ENCODE assay signal across 16 cellular contexts in genomic region chr14:104697317-104697703, GRCh38. TPM values are rescaled to one million over a fixed set of nuclear protein-coding genes. Genes with fewer than 3 reads are reported as not detected.
DNase-seq lines count a peak whose midpoint lies in the region; ATAC-seq, FAIRE-seq and TF ChIP-seq lines count a peak whose summit lies in the region.
"Had no signal": no experiment of that assay in that cellular context is flagged by ENCODE, and none has a peak within 500 bp of the region (broad histone marks: within the 10 kb centered on the region; RNA-seq: fewer than 3 reads in every experiment).

No MANE protein-coding gene starts in this region.

- TF ChIP-seq RAD21 in A549 (conservative IDR thresholded peaks at IDR 0.05 in 1 of 2, IDR thresholded peaks at IDR 0.05 in 1 of 2): no peak

- H3K9me3 ChIP-seq in A549 (no peaks in the 10 kb centered on the region), HEK293 (ENCODE audit: control insufficient read depth, insufficient read depth, low read depth, low read length) (no peaks in the 10 kb centered on the region)
- no peaks in the 10 kb centered on the region for H3K9me3 ChIP-seq in effector memory CD4-positive, alpha-beta T cell (ENCODE audit: control insufficient read depth, low read length)
- H3K9me3 ChIP-seq: gastrocnemius medialis, SK-N-SH had no signal

- no peak for TF ChIP-seq POLR2A in A549 (IDR thresholded peaks at IDR 0.05; ENCODE audit: low read length)

- peaks cover 0 to 43% of the 10 kb centered on the region in 2 experiments; a peak in 1 of 3 replicates for H3K36me3 ChIP-seq in HEK293 (ENCODE audit: control insufficient read depth in 2 of 2, insufficient read depth in 1 of 2, low read length in 2 of 2)
- H3K36me3 ChIP-seq in effector memory CD4-positive, alpha-beta T cell (ENCODE audit: control insufficient read depth, insufficient read depth, low read length): peaks cover 12% of the 10 kb centered on the region
- H3K36me3 ChIP-seq: gastrocnemius medialis had no signal

- H3K9me3 Mint-ChIP-seq in osteocyte (ENCODE audit: unreplicated experiment): no peaks in the 10 kb centered on the region
- H3K9me3 Mint-ChIP-seq in activated T-cell treated with anti-CD3 and anti-CD28 coated beads, Interleukin-2, amount 50 U/mL, for 72 hours: no peaks in the 10 kb centered on the region
- H3K9me3 Mint-ChIP-seq in stimulated activated effector memory CD8-positive, alpha-beta T cell treated with anti-CD3 and anti-CD28 coated beads, Interleukin-12 subunit alpha, Interleukin-12 subunit beta, amount 100 ng/mL, for 72 hours: no peaks in the 10 kb centered on the region

- H3K4me3 Mint-ChIP-seq in osteocyte (ENCODE audit: unreplicated experiment): no peak overlapping the region
- no peak overlapping the region for H3K4me3 Mint-ChIP-seq in activated T-cell treated with anti-CD3 and anti-CD28 coated beads, Interleukin-2, amount 50 U/mL, for 72 hours
- no peak overlapping the region for H3K4me3 Mint-ChIP-seq in stimulated activated effector memory CD8-positive, alpha-beta T cell treated with anti-CD3 and anti-CD28 coated beads, Interleukin-12 subunit alpha, Interleukin-12 subunit beta, amount 100 ng/mL, for 72 hours

- no peak for FAIRE-seq in A549 (lab: Jason Lieb, UNC)
- FAIRE-seq: GM18507 had no signal

- CTCF ChIA-PET in A549 (lab: Yijun Ruan, JAX) (interaction anchor here (1.3 to 13.1 kb wide), 10 partner anchors 8 to 620 kb away, joined by 3 to 143 read pairs (median 7); partner anchors contain the start of gene ADSS1), HEK293 (lab: Yijun Ruan, JAX) (no interaction called here)

- peak in 1 of 2 experiments; percentile 3; a peak in 3 of 6 replicates for ATAC-seq in A549
- no peak for ATAC-seq in activated T-cell treated with anti-CD3 and anti-CD28 coated beads, Interleukin-2, amount 50 U/mL, for 72 hours (replicated peaks in 1 of 2)
- no peak for ATAC-seq in stimulated activated effector memory CD8-positive, alpha-beta T cell treated with anti-CD3 and anti-CD28 coated beads, Interleukin-12 subunit alpha, Interleukin-12 subunit beta, amount 100 ng/mL, for 72 hours
- no peak for ATAC-seq in GM21360 (IDR thresholded peaks at IDR 0.05; ENCODE audit: unreplicated experiment)
- ATAC-seq: gastrocnemius medialis had no signal

- H3K27me3 Mint-ChIP-seq in osteocyte (ENCODE audit: unreplicated experiment): no peaks in the 10 kb centered on the region
- H3K27me3 Mint-ChIP-seq in activated T-cell treated with anti-CD3 and anti-CD28 coated beads, Interleukin-2, amount 50 U/mL, for 72 hours (ENCODE audit: low read depth): no peaks in the 10 kb centered on the region

- no peak for TF ChIP-seq CTCF in A549 (IDR thresholded peaks at IDR 0.05)
- no peak for TF ChIP-seq CTCF in HEK293 (tag by site-specific recombination; IDR thresholded peaks at IDR 0.05)
- TF ChIP-seq CTCF in osteocyte (IDR thresholded peaks at IDR 0.05): no peak

- peak overlapping the region; percentile 76 for H3K4me2 ChIP-seq in A549
- H3K4me2 ChIP-seq: SK-N-SH had no signal

- DNase-seq in A549 (ENCODE audit: low read depth in 1 of 2, low spot score in 1 of 2): no peak
- DNase-seq in effector memory CD4-positive, alpha-beta T cell: no peak
- DNase-seq in osteocyte (ENCODE audit: extremely low spot score, unreplicated experiment): no peak
- no peak for DNase-seq in stimulated activated CD4-positive, alpha-beta T cell treated with anti-CD3 and anti-CD28 coated beads, Interleukin-4, amount 100 ng/mL, for 24 hours
- DNase-seq in activated T-cell treated with anti-CD3 and anti-CD28 coated beads, Interleukin-2, amount 50 U/mL, for 72 hours: no peak
- no peak for DNase-seq in stimulated activated effector memory CD8-positive, alpha-beta T cell treated with anti-CD3 and anti-CD28 coated beads, Interleukin-12 subunit alpha, Interleukin-12 subunit beta, amount 100 ng/mL, for 72 hours (ENCODE audit: low spot score in 2 of 2)
- DNase-seq: activated CD8-positive, alpha-beta memory T cell treated with anti-CD3 and anti-CD28 coated beads for 24 hours; activated gamma-delta T cell treated with Interleukin-2 at 50 U/mL for 16 hours; effector CD8-positive, alpha-beta T cell; gastrocnemius medialis; NCI-H187; NCI-H524; SK-N-SH had no signal

- H3K4me3 ChIP-seq in A549 (no peak overlapping the region), HEK293 (ENCODE audit: low read depth, low read length) (no peak overlapping the region)
- no peak overlapping the region for H3K4me3 ChIP-seq in effector memory CD4-positive, alpha-beta T cell (ENCODE audit: insufficient read depth, low read depth, low read length, poor library complexity, severe bottlenecking)
- H3K4me3 ChIP-seq: gastrocnemius medialis had no signal

- POLR2A ChIA-PET in A549 (lab: Yijun Ruan, JAX) (interaction anchor here (0.9 to 1.0 kb wide), 2 partner anchors 9 to 15 kb away, joined by 3 read pairs; no protein-coding TSS in a partner anchor), HEK293 (lab: Yijun Ruan, JAX) (no interaction called here)

- TF ChIP-seq EP300 in A549 (IDR thresholded peaks at IDR 0.05): no peak

- H3K27ac Mint-ChIP-seq in osteocyte (ENCODE audit: unreplicated experiment): peak overlapping the region; percentile 68
- H3K27ac Mint-ChIP-seq in activated T-cell treated with anti-CD3 and anti-CD28 coated beads, Interleukin-2, amount 50 U/mL, for 72 hours: no peak overlapping the region
- no peak overlapping the region for H3K27ac Mint-ChIP-seq in stimulated activated effector memory CD8-positive, alpha-beta T cell treated with anti-CD3 and anti-CD28 coated beads, Interleukin-12 subunit alpha, Interleukin-12 subunit beta, amount 100 ng/mL, for 72 hours

- peaks cover 4% of the 10 kb centered on the region for H3K36me3 Mint-ChIP-seq in osteocyte (ENCODE audit: unreplicated experiment)
- H3K36me3 Mint-ChIP-seq in activated T-cell treated with anti-CD3 and anti-CD28 coated beads, Interleukin-2, amount 50 U/mL, for 72 hours (ENCODE audit: insufficient read depth in 2 of 2): no peaks in the 10 kb centered on the region
- peaks cover 13% of the 10 kb centered on the region for H3K36me3 Mint-ChIP-seq in stimulated activated effector memory CD8-positive, alpha-beta T cell treated with anti-CD3 and anti-CD28 coated beads, Interleukin-12 subunit alpha, Interleukin-12 subunit beta, amount 100 ng/mL, for 72 hours

- peaks cover 57% of the 10 kb centered on the region for H3K4me1 Mint-ChIP-seq in osteocyte (ENCODE audit: unreplicated experiment)
- H3K4me1 Mint-ChIP-seq in activated T-cell treated with anti-CD3 and anti-CD28 coated beads, Interleukin-2, amount 50 U/mL, for 72 hours (ENCODE audit: low read depth): peaks cover 27% of the 10 kb centered on the region
- H3K4me1 Mint-ChIP-seq in stimulated activated effector memory CD8-positive, alpha-beta T cell treated with anti-CD3 and anti-CD28 coated beads, Interleukin-12 subunit alpha, Interleukin-12 subunit beta, amount 100 ng/mL, for 72 hours: peaks cover 24% of the 10 kb centered on the region

- H3K4me1 ChIP-seq in A549 (peaks cover 77% of the 10 kb centered on the region), HEK293 (ENCODE audit: control insufficient read depth, insufficient read depth, low read length) (no peaks in the 10 kb centered on the region)
- peaks cover 42% of the 10 kb centered on the region for H3K4me1 ChIP-seq in effector memory CD4-positive, alpha-beta T cell (ENCODE audit: control insufficient read depth, insufficient read depth, low read length, poor library complexity, severe bottlenecking)

- WGBS in A549 (ENCODE audit: missing lambda C conversion rate): 82% methylated on average over 2 of the region's 10 CpGs

- peak overlapping the region; percentile 60 to 98 for H3K27ac ChIP-seq in A549
- 0 out of 2 replicates have a peak overlapping the region, but pooled peaks have one; percentile 9 for H3K27ac ChIP-seq in HEK293 (ENCODE audit: extremely low read depth, low read depth, low read length)
- peak overlapping the region; percentile 21 for H3K27ac ChIP-seq in effector memory CD4-positive, alpha-beta T cell (ENCODE audit: insufficient read depth, low read length, poor library complexity, severe bottlenecking)

- H3K27me3 ChIP-seq in effector memory CD4-positive, alpha-beta T cell (replicated peaks; ENCODE audit: control insufficient read depth, insufficient read depth, low read length, poor library complexity, severe bottlenecking): no peaks in the 10 kb centered on the region
- H3K27me3 ChIP-seq: gastrocnemius medialis had no signal

TF ChIP-seq in A549, 52 proteins besides CTCF, POLR2A, EP300 and RAD21 (continues in another document):
- no peak for TF ChIP-seq FOSB (CRISPR knock-in tag; IDR thresholded peaks at IDR 0.05)

RNA-seq across cellular contexts. Expression of gene INF2, which starts 7.9 kb away (rescaled TPM):
- polyA plus RNA-seq in A549 (2011; rRNA removed): 23.6 and 24.7 TPM in 2 replicates
- 68.4 and 94.0 TPM in 2 replicates for polyA plus RNA-seq in A549 (2012; cell fraction: cytosol; rRNA removed)
- 224 and 375 TPM in 2 replicates for polyA plus RNA-seq in A549 (2012; cell fraction: nucleus; rRNA removed)
- 71.2 to 76.6 TPM (median 72.0 TPM) in 3 replicates for polyA plus RNA-seq in A549 (2017; fragmentation: RNase III; extraction: RNeasy Plus Mini Kit Qiagen cat#74134 plus additional on column Dnase treatment)
- polyA minus RNA-seq in A549 (2011; rRNA and poly(A)+ RNA removed): 19.6 and 27.7 TPM in 2 replicates
- total RNA-seq in osteocyte: 124 and 130 TPM in 2 replicates
- 10 to 100 TPM; 37.6 to 38.8 TPM for total RNA-seq in activated T-cell treated with anti-CD3 and anti-CD28 coated beads, Interleukin-2, amount 50 U/mL, for 72 hours

RNA-seq across cellular contexts. Expression of gene ADSS1, which starts 26.7 kb away (rescaled TPM):
- 8.8 and 10.1 TPM in 2 replicates for polyA plus RNA-seq in A549 (2011; rRNA removed)
- polyA plus RNA-seq in A549 (2012; cell fraction: cytosol; rRNA removed): 6.0 and 6.2 TPM in 2 replicates
- 17.9 and 19.6 TPM in 2 replicates for polyA plus RNA-seq in A549 (2012; cell fraction: nucleus; rRNA removed)
- 6.2 to 8.3 TPM (median 7.4 TPM) in 3 replicates for polyA plus RNA-seq in A549 (2017; fragmentation: RNase III; extraction: RNeasy Plus Mini Kit Qiagen cat#74134 plus additional on column Dnase treatment)
- polyA minus RNA-seq in A549 (2011; rRNA and poly(A)+ RNA removed): 6.5 and 9.5 TPM in 2 replicates
- total RNA-seq in osteocyte: 3.7 and 4.5 TPM in 2 replicates
- total RNA-seq in activated T-cell treated with anti-CD3 and anti-CD28 coated beads, Interleukin-2, amount 50 U/mL, for 72 hours: 1 to 10 TPM; 4.6 to 6.1 TPM

RNA-seq across cellular contexts. Expression of gene SIVA1, which starts 55.6 kb away (rescaled TPM):
- polyA plus RNA-seq in A549 (2011; rRNA removed) (90.0 and 94.2 TPM in 2 replicates), A549 (2017; fragmentation: RNase III; extraction: RNeasy Plus Mini Kit Qiagen cat#74134 plus additional on column Dnase treatment) (157 to 169 TPM (median 163 TPM) in 3 replicates)
- 477 and 601 TPM in 2 replicates for polyA plus RNA-seq in A549 (2012; cell fraction: cytosol; rRNA removed)
- polyA plus RNA-seq in A549 (2012; cell fraction: nucleus; rRNA removed): 376 and 581 TPM in 2 replicates
- 12.3 and 14.4 TPM in 2 replicates for polyA minus RNA-seq in A549 (2011; rRNA and poly(A)+ RNA removed)
- 50.1 and 52.3 TPM in 2 replicates for total RNA-seq in osteocyte
- total RNA-seq in activated T-cell treated with anti-CD3 and anti-CD28 coated beads, Interleukin-2, amount 50 U/mL, for 72 hours: 10 to 100 TPM; 72.9 TPM

Comparison
In these comparisons a context has a peak if more than half of its experiments do, and no peak if none do; other contexts are left out.
1. H3K27ac ChIP-seq: peak in every context shown above with its lines; median percentile 79 in A549; 21 in effector memory CD4-positive, alpha-beta T cell; 9 in HEK293.